ENCODE assay signal across 1 cellular context in genomic region chr12:56189918-56190694, GRCh38.
TF ChIP-seq lines count a peak whose summit lies in the region.

No MANE protein-coding gene starts in this region.

TF ChIP-seq in K562, 482 proteins besides CTCF, POLR2A, EP300 and RAD21 (continued from another document and continues in another):
- TF ChIP-seq NKRF (IDR thresholded peaks at IDR 0.05; ENCODE audit: borderline replicate concordance) (peak; percentile 83; the same call in 1 of the 2 replicates), ZNF766 (CRISPR knock-in tag; conservative IDR thresholded peaks at IDR 0.05) (peak; percentile 69; the same call in 1 of the 2 replicates), ZNF124 (CRISPR knock-in tag; IDR thresholded peaks at IDR 0.05) (no peak), SMAD4 (CRISPR knock-in tag; conservative IDR thresholded peaks at IDR 0.05) (peak; percentile 53; the same call in 1 of the 2 replicates), ZNF76 (CRISPR knock-in tag; IDR thresholded peaks at IDR 0.05; ENCODE audit: borderline replicate concordance) (no peak), KAT7 (CRISPR knock-in tag; IDR thresholded peaks at IDR 0.05; ENCODE audit: borderline replicate concordance) (peak; percentile 95; the same call in 1 of the 2 replicates), KLF10 (CRISPR knock-in tag; IDR thresholded peaks at IDR 0.05) (no peak), MXI1 (IDR thresholded peaks at IDR 0.05; ENCODE audit: low read depth, low read length) (0 out of 2 replicates have a peak, but pooled peaks have one; percentile 39), ESRRA (IDR thresholded peaks at IDR 0.05; ENCODE audit: borderline replicate concordance, low read depth) (peak; percentile 77; the same call in 1 of the 2 replicates), RBM22 (IDR thresholded peaks at IDR 0.05; ENCODE audit: low read depth, low read length, poor library complexity, severe bottlenecking) (peak; percentile 42), HDGF (IDR thresholded peaks at IDR 0.05) (0 out of 2 replicates have a peak, but pooled peaks have one; percentile 75), TSHZ1 (CRISPR knock-in tag; IDR thresholded peaks at IDR 0.05) (no peak), ZNF551 (CRISPR knock-in tag; IDR thresholded peaks at IDR 0.05) (no peak), RERE (CRISPR knock-in tag; IDR thresholded peaks at IDR 0.05; ENCODE audit: borderline replicate concordance) (no peak), ZNF639 (CRISPR knock-in tag; conservative IDR thresholded peaks at IDR 0.05 in 1 of 2, IDR thresholded peaks at IDR 0.05 in 1 of 2) (no peak), ZNF561 (CRISPR knock-in tag; conservative IDR thresholded peaks at IDR 0.05) (no peak), SAP30 (IDR thresholded peaks at IDR 0.05; ENCODE audit: borderline replicate concordance, insufficient read depth, low read depth, low read length, poor library complexity, severe bottlenecking) (peak; percentile 29), HMGXB4 (CRISPR knock-in tag; IDR thresholded peaks at IDR 0.05) (peak; percentile 78; the same call in 1 of the 2 replicates), ARID1B (IDR thresholded peaks at IDR 0.05) (no peak; the same call in 1 of the 2 replicates), ATF7 (IDR thresholded peaks at IDR 0.05) (peak; percentile 57), BCLAF1 (IDR thresholded peaks at IDR 0.05; ENCODE audit: borderline replicate concordance in 1 of 2, control insufficient read depth in 1 of 2, low read depth in 2 of 2, low read length in 1 of 2) (no peak), GABPB2 (CRISPR knock-in tag; conservative IDR thresholded peaks at IDR 0.05) (no peak), BCOR (IDR thresholded peaks at IDR 0.05) (peak; percentile 83), ZC3H8 (IDR thresholded peaks at IDR 0.05) (no peak), ARNT (IDR thresholded peaks at IDR 0.05) (peak; percentile 82 to 83), ZBTB5 (IDR thresholded peaks at IDR 0.05) (peak; percentile 79), SIX5 (IDR thresholded peaks at IDR 0.05; ENCODE audit: borderline replicate concordance in 1 of 2, insufficient read depth in 1 of 2, low read depth in 1 of 2, low read length in 2 of 2) (no peak), FIP1L1 (IDR thresholded peaks at IDR 0.05; ENCODE audit: low read depth, low read length, poor library complexity, severe bottlenecking) (no peak), ELF2 (CRISPR knock-in tag; IDR thresholded peaks at IDR 0.05) (peak; percentile 76; the same call in 1 of the 2 replicates), ZNF146 (CRISPR knock-in tag; IDR thresholded peaks at IDR 0.05; ENCODE audit: unreplicated experiment) (no peak), KDM2B (CRISPR knock-in tag; IDR thresholded peaks at IDR 0.05) (no peak), HNRNPH1 (optimal IDR thresholded peaks at IDR 0.05; ENCODE audit: low read depth, low read length) (no peak), CSDE1 (IDR thresholded peaks at IDR 0.05) (no peak), ZC3H4 (CRISPR knock-in tag; IDR thresholded peaks at IDR 0.05; ENCODE audit: borderline replicate concordance) (no peak), SIN3A (IDR thresholded peaks at IDR 0.05; ENCODE audit: borderline replicate concordance in 2 of 2, control insufficient read depth in 1 of 2, low read depth in 2 of 2, low read length in 2 of 2) (no peak; a peak in 1 of 4 replicates), MAFK (IDR thresholded peaks at IDR 0.05; ENCODE audit: low read length) (no peak; the same call in 1 of the 2 replicates), GABPB1 (CRISPR knock-in tag; IDR thresholded peaks at IDR 0.05) (peak; percentile 89), ZKSCAN3 (CRISPR knock-in tag; IDR thresholded peaks at IDR 0.05) (no peak), ZNF175 (CRISPR knock-in tag; IDR thresholded peaks at IDR 0.05; ENCODE audit: low read depth) (no peak), EGR1 (conservative IDR thresholded peaks at IDR 0.05) (no peak), NFATC3 (IDR thresholded peaks at IDR 0.05) (no peak), DMBX1 (CRISPR knock-in tag; IDR thresholded peaks at IDR 0.05; ENCODE audit: borderline replicate concordance) (no peak), TGIF2 (CRISPR knock-in tag; IDR thresholded peaks at IDR 0.05) (no peak), DDX20 (tag; IDR thresholded peaks at IDR 0.05; ENCODE audit: low read depth) (no peak), ZSCAN29 (IDR thresholded peaks at IDR 0.05) (peak; percentile 70; the same call in 1 of the 2 replicates), POLR3G (IDR thresholded peaks at IDR 0.05; ENCODE audit: extremely low read depth, insufficient read length, insufficient replicate concordance) (no peak), SUPT5H (IDR thresholded peaks at IDR 0.05) (0 out of 2 replicates have a peak, but pooled peaks have one; percentile 64), RUNX1 (IDR thresholded peaks at IDR 0.05; ENCODE audit: low read depth) (no peak), CREM (IDR thresholded peaks at IDR 0.05; ENCODE audit: low read depth) (peak; percentile 73), COPS2 (conservative IDR thresholded peaks at IDR 0.05) (no peak)
